In the genomic region with DNA sequence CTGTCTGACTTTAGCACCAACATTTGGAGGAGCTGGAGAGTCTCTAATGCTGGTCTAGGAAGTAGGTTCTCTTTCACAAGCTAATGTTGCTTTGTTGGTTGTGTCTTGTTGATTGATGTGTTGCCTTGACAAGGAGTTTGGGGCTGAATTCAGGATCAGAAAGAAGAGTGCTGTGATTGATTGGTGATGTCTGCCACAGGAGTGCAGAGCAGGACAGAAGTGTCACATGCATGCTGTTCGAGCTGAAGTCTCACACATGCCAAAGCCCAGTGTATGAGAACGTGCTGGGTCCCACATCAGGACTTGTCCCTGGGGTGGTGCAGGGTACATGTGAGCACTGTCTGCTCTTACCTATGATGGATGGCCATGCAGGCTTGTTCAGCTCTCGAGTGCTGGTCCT, we compare ENCODE assay signal across 1 cellular context.
TF ChIP-seq lines count a peak whose summit lies in the region.

No MANE protein-coding gene starts in this region.

TF ChIP-seq in H1, 55 proteins besides CTCF, POLR2A, EP300 and RAD21 (continued from another document):
- TF ChIP-seq RBBP5 (IDR thresholded peaks at IDR 0.05; ENCODE audit: borderline replicate concordance, low read depth, low read length) (no peak), CHD2 (IDR thresholded peaks at IDR 0.05; ENCODE audit: low read length) (no peak), TCF12 (IDR thresholded peaks at IDR 0.05; ENCODE audit: low read depth, low read length) (no peak), SIN3A (conservative IDR thresholded peaks at IDR 0.05 in 1 of 2, IDR thresholded peaks at IDR 0.05 in 1 of 2; ENCODE audit: low read depth in 1 of 2, low read length in 2 of 2) (no peak), EZH2 (IDR thresholded peaks at IDR 0.05; ENCODE audit: low read depth, low read length, severe bottlenecking) (no peak), ZNF274 (IDR thresholded peaks at IDR 0.05; ENCODE audit: borderline replicate concordance, extremely low read depth, low read length) (no peak), NRF1 (IDR thresholded peaks at IDR 0.05; ENCODE audit: low read depth, low read length) (no peak)
TF ChIP-seq in H1: peak in this region for 0.
